6 cellular contexts compared by ENCODE assay signal in genomic region chr10:29991382-29991781, GRCh38.
"Had no signal": no experiment of that assay in that cellular context is flagged by ENCODE, and none has a peak within 500 bp of the region (broad histone marks: within the 10 kb centered on the region; RNA-seq: fewer than 3 reads in every experiment).

No MANE protein-coding gene starts in this region.

- H3K4me1 Mint-ChIP-seq: IgD-negative memory B cell had no signal

- H3K27ac Mint-ChIP-seq: GM23338, H9, IgD-negative memory B cell had no signal

- H3K36me3 Mint-ChIP-seq: IgD-negative memory B cell had no signal

- H3K4me2 ChIP-seq: GM23338 had no signal

- H3K4me3 Mint-ChIP-seq: GM23338, H9, IgD-negative memory B cell had no signal

- H3K4me3 ChIP-seq: GM23338 had no signal

- H3K9me3 Mint-ChIP-seq: GM23338, IgD-negative memory B cell had no signal

- DNase-seq: H9, HCEC 1CT, KBM-7 had no signal

- ATAC-seq: GM23338 had no signal

- H3K27ac ChIP-seq: HL-60 had no signal

- H2AFZ ChIP-seq: GM23338 had no signal
